25 cellular contexts compared by ENCODE assay signal in the genomic region with DNA sequence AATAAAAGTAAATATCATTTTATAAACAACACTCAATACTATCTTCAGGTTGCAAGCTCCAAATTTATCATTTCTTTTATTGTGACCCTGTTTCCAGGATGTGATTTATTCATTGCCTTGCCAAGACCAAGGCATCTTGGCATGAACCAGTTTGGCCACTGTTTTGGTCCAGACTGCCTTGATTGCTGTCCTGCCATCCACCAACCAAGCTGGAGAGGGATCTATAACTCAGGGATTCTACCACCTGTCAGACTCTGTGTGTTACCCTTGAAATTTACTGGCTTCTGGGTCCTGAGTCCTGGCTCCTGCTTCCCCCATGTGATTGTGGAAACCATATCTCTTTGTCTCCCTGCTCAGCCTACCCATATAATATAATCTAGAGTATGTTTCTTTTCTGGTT.
"Had no signal": no experiment of that assay in that cellular context is flagged by ENCODE, and none has a peak within 500 bp of the region (broad histone marks: within the 10 kb centered on the region; RNA-seq: fewer than 3 reads in every experiment).

No MANE protein-coding gene starts in this region.

- ATAC-seq: activated T-helper 17 cell treated with anti-CD3 and anti-CD28 coated beads, Interleukin-2, amount 50 U/mL, for 72 hours; esophagus mucosa; WTC11 had no signal

- DNase-seq: activated CD4-positive, alpha-beta memory T cell treated with anti-CD3 and anti-CD28 coated beads, Interleukin-2, amount 10 ng/mL, durations not matched to agents 7 days and 5 days; activated CD4-positive, alpha-beta T cell treated with anti-CD3 and anti-CD28 coated beads for 1 hour; activated CD4-positive, alpha-beta T cell treated with anti-CD3 and anti-CD28 coated beads for 4 hours; activated CD4-positive, alpha-beta T cell treated with anti-CD3 and anti-CD28 coated beads, Interleukin-2, amount 10 ng/mL, durations not matched to agents 7 days and 5 days; activated CD4-positive, alpha-beta T cell treated with anti-CD3 and anti-CD28 coated beads, Interleukin-2, amount 50 U/mL, for 4 hours; activated CD8-positive, alpha-beta memory T cell treated with anti-CD3 and anti-CD28 coated beads, Interleukin-2, amount 50 U/mL, for 48 hours; activated effector memory CD4-positive, alpha-beta T cell treated with Interleukin-2 at 50 U/mL for 16 hours; activated gamma-delta T cell treated with Interleukin-2 at 50 U/mL for 16 hours; activated naive CD4-positive, alpha-beta T cell treated with anti-CD3 and anti-CD28 coated beads, Interleukin-2, amount 50 U/mL, for 16 hours; activated naive CD4-positive, alpha-beta T cell treated with Interleukin-2 at 50 U/mL for 16 hours; activated T-cell treated with anti-CD3 and anti-CD28 coated beads for 4 hours; activated T-cell treated with anti-CD3 and anti-CD28 coated beads, Interleukin-2, amount 50 U/mL, for 24 hours; amniotic stem cell; anterior cingulate cortex; brain microvascular endothelial cell; effector memory CD4-positive, alpha-beta T cell; endodermal cell; foreskin fibroblast; head of caudate nucleus; T-helper 2 cell had no signal

- H3K4me3 ChIP-seq: coronary artery, dorsolateral prefrontal cortex had no signal

- H3K27ac ChIP-seq: brain microvascular endothelial cell, coronary artery had no signal

- H3K36me3 ChIP-seq: brain microvascular endothelial cell had no signal

- H3K27me3 ChIP-seq: brain microvascular endothelial cell had no signal
